12 cellular contexts compared by ENCODE assay signal in the genomic region with DNA sequence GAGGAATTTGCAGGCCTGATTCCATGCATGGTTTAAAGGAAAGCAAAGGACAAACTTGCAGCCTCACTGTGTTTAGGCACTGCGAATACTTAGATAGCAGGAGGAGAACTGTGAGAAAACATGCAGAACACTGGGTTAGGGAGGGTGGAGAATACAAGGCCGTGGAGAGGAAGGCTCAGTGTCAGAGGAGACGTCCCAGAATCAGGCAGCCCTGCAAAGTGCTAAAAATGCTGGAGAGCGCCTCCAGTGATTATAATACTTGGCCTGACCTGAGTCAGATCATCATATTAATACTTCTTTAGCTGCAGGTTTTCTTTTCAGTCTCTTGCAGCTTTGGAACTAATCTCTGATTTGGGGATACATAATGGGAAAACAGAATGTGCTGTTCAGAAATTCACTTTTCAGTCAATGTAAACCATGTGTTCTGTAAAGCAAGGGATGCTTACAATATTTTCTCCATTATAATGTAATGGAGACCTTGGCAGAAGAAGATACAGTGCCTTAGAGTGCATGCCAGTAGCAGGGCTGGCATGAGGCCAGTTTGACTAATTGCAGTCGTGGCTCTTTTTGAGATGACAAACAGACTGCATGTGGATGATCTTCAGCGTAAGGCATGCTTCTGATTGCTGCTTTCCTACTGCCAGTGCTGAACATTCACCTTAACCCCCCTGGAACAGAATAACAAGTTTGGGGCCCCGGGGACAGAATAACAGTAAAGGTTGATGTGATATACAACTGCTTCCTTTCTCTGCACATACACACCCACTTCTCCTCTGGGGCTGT. TPM values are rescaled to one million over a fixed set of nuclear protein-coding genes. Genes with fewer than 3 reads are reported as not detected.
DNase-seq lines count a peak whose midpoint lies in the region; ATAC-seq and TF ChIP-seq lines count a peak whose summit lies in the region.
"Had no signal": no experiment of that assay in that cellular context is flagged by ENCODE, and none has a peak within 500 bp of the region (broad histone marks: within the 10 kb centered on the region; RNA-seq: fewer than 3 reads in every experiment).

No MANE protein-coding gene starts in this region.

- CTCF ChIA-PET in HEK293 (lab: Yijun Ruan, JAX), result interaction anchor here (0.6 to 2.3 kb wide), 3 partner anchors 18 to 427 kb away, joined by 4 to 6 read pairs (median 4); no protein-coding TSS in a partner anchor
- CTCF ChIA-PET in HEK293T (lab: Yijun Ruan, JAX), result no interaction called here

- H3K9me3 ChIP-seq in HEK293 (ENCODE audit: control insufficient read depth, insufficient read depth, low read depth, low read length), result no peaks in the 10 kb centered on the region
- H3K9me3 ChIP-seq: esophagus squamous epithelium had no signal

- peaks cover 0 to 83% of the 10 kb centered on the region in 2 experiments; a peak in 2 of 3 replicates for H3K36me3 ChIP-seq in HEK293 (ENCODE audit: control insufficient read depth in 2 of 2, insufficient read depth in 1 of 2, low read length in 2 of 2)

- POLR2A ChIA-PET in HEK293 (lab: Yijun Ruan, JAX) (no interaction called here), HEK293T (lab: Yijun Ruan, JAX) (no interaction called here)

- no peak overlapping the region for H3K4me3 ChIP-seq in AG10803 (ENCODE audit: low read length)
- H3K4me3 ChIP-seq in HEK293 (ENCODE audit: low read depth, low read length), result no peak overlapping the region
- no peak overlapping the region for H3K4me3 ChIP-seq in fibroblast of villous mesenchyme (ENCODE audit: low read depth, low read length)
- H3K4me3 ChIP-seq: esophagus squamous epithelium had no signal

- no peaks in the 10 kb centered on the region for H3K4me1 ChIP-seq in HEK293 (ENCODE audit: control insufficient read depth, insufficient read depth, low read length)

- peak; percentile 87 for DNase-seq in AG10803 (ENCODE audit: low read depth)
- DNase-seq in RPMI7951 (ENCODE audit: low read depth), result peak; percentile 41
- peak; percentile 36 for DNase-seq in fibroblast of villous mesenchyme (ENCODE audit: low read depth)
- no peak for DNase-seq in middle frontal gyrus (ENCODE audit: extremely low spot score, low spot score)
- no peak for DNase-seq in HEK293T (ENCODE audit: extremely low spot score)
- DNase-seq in NCI-H82 (lab: John Stamatoyannopoulos, UW), result no peak
- DNase-seq: activated naive CD4-positive, alpha-beta T cell treated with anti-CD3 and anti-CD28 coated beads, Interleukin-2, amount 10 ng/mL, durations not matched to agents 7 days and 5 days; esophagus squamous epithelium; GDM1; stimulated activated CD4-positive, alpha-beta T cell treated with anti-CD3 and anti-CD28 coated beads, Interleukin-4, amount 100 ng/mL, for 4 hours had no signal

- no peak overlapping the region for H3K27ac ChIP-seq in HEK293 (ENCODE audit: extremely low read depth, low read depth, low read length)
- H3K27ac ChIP-seq: esophagus squamous epithelium had no signal

- no peak for TF ChIP-seq CTCF in AG10803 (conservative IDR thresholded peaks at IDR 0.05; ENCODE audit: low read length)
- no peak for TF ChIP-seq CTCF in HEK293 (tag by site-specific recombination; IDR thresholded peaks at IDR 0.05)
- TF ChIP-seq CTCF in fibroblast of villous mesenchyme (IDR thresholded peaks at IDR 0.05; ENCODE audit: insufficient read depth, low read depth, low read length), result no peak

- ATAC-seq in GM21576 (IDR thresholded peaks at IDR 0.05; ENCODE audit: unreplicated experiment), result no peak

TF ChIP-seq in HEK293, 187 proteins besides CTCF, POLR2A, EP300 and RAD21 (continues in another document):
- TF ChIP-seq ZNF266 (tag by site-specific recombination; IDR thresholded peaks at IDR 0.05; ENCODE audit: low read depth) (no peak), ZNF660 (tag by site-specific recombination; IDR thresholded peaks at IDR 0.05) (0 out of 2 replicates have a peak, but pooled peaks have one; percentile 30)
- TF ChIP-seq, protein P1, sequence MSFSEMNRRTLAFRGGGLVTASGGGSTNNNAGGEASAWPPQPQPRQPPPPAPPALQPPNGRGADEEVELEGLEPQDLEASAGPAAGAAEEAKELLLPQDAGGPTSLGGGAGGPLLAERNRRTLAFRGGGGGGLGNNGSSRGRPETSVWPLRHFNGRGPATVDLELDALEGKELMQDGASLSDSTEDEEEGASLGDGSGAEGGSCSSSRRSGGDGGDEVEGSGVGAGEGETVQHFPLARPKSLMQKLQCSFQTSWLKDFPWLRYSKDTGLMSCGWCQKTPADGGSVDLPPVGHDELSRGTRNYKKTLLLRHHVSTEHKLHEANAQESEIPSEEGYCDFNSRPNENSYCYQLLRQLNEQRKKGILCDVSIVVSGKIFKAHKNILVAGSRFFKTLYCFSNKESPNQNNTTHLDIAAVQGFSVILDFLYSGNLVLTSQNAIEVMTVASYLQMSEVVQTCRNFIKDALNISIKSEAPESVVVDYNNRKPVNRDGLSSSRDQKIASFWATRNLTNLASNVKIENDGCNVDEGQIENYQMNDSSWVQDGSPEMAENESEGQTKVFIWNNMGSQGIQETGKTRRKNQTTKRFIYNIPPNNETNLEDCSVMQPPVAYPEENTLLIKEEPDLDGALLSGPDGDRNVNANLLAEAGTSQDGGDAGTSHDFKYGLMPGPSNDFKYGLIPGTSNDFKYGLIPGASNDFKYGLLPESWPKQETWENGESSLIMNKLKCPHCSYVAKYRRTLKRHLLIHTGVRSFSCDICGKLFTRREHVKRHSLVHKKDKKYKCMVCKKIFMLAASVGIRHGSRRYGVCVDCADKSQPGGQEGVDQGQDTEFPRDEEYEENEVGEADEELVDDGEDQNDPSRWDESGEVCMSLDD (tag by site-specific recombination; IDR thresholded peaks at IDR 0.05), result no peak

TF ChIP-seq in HEK293T, 16 proteins besides CTCF, POLR2A, EP300 and RAD21:
- no peak for TF ChIP-seq HDGF (IDR thresholded peaks at IDR 0.05; ENCODE audit: borderline replicate concordance)
- TF ChIP-seq, protein P2, sequence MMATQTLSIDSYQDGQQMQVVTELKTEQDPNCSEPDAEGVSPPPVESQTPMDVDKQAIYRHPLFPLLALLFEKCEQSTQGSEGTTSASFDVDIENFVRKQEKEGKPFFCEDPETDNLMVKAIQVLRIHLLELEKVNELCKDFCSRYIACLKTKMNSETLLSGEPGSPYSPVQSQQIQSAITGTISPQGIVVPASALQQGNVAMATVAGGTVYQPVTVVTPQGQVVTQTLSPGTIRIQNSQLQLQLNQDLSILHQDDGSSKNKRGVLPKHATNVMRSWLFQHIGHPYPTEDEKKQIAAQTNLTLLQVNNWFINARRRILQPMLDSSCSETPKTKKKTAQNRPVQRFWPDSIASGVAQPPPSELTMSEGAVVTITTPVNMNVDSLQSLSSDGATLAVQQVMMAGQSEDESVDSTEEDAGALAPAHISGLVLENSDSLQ (IDR thresholded peaks at IDR 0.05), result no peak
- TF ChIP-seq NFRKB (IDR thresholded peaks at IDR 0.05), result no peak

RNA-seq across cellular contexts. Expression of a gene that starts 16.8 kb away (rescaled TPM):
- total RNA-seq in RPMI7951 (2014; rRNA removed; shearing (Covaris generic)), result 80.7 and 82.7 TPM in 2 replicates
- total RNA-seq in fibroblast of villous mesenchyme, result 150 and 161 TPM in 2 replicates

RNA-seq across cellular contexts. Expression of a gene that starts 46.2 kb away (rescaled TPM):
- 2.1 and 2.5 TPM in 2 replicates for total RNA-seq in RPMI7951 (2014; rRNA removed; shearing (Covaris generic))
- 12.6 and 18.6 TPM in 2 replicates for total RNA-seq in fibroblast of villous mesenchyme

Comparison
In these comparisons a context has a peak if more than half of its experiments do, and no peak if none do; other contexts are left out.
1. DNase-seq: peak in AG10803 (single experiment), RPMI7951 (single experiment) and fibroblast of villous mesenchyme (single experiment); none in middle frontal gyrus (single experiment), HEK293T (single experiment) and NCI-H82 (single experiment).